In the genomic region with DNA sequence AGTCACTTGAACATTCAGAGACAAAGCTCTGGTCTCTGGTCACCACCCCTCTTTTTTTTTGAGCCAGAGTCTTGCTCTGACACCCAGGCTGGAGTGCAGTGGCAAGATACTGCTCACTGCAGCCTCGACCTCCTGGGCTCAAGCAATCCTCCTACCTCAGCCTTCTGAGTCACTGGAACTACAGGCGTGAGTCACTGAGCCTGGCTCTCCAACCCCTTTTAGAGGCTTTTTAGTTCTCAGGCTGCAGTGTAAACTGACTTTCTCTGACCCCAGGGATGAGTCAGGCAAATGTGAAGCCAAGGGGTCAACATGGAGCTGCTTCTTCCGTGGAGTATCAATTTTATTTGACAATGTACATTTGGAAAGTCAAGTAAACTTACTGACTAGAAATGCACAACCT, we compare ENCODE assay signal across 10 cellular contexts.
DNase-seq lines count a peak whose midpoint lies in the region; ATAC-seq and TF ChIP-seq lines count a peak whose summit lies in the region.
"Had no signal": no experiment of that assay in that cellular context is flagged by ENCODE, and none has a peak within 500 bp of the region (broad histone marks: within the 10 kb centered on the region; RNA-seq: fewer than 3 reads in every experiment).

No MANE protein-coding gene starts in this region.

- peaks cover 29% of the 10 kb centered on the region for H3K27me3 Mint-ChIP-seq in activated CD4-positive, alpha-beta T cell treated with anti-CD3 and anti-CD28 coated beads, Interleukin-2, amount 10 ng/mL, durations not matched to agents 24 days and 14 days

- H3K27ac ChIP-seq in SJSA1 = peak overlapping the region; percentile 68; the same call in 1 of the 2 replicates

- H3K9me3 Mint-ChIP-seq in activated CD4-positive, alpha-beta T cell treated with anti-CD3 and anti-CD28 coated beads, Interleukin-2, amount 10 ng/mL, durations not matched to agents 24 days and 14 days = peaks cover under 1% of the 10 kb centered on the region

- TF ChIP-seq CTCF in fibroblast of pulmonary artery (IDR thresholded peaks at IDR 0.05; ENCODE audit: low read length, missing control alignments) = no peak

- no peaks in the 10 kb centered on the region for H3K36me3 Mint-ChIP-seq in activated CD4-positive, alpha-beta T cell treated with anti-CD3 and anti-CD28 coated beads, Interleukin-2, amount 10 ng/mL, durations not matched to agents 24 days and 14 days (ENCODE audit: low read depth)

- H3K36me3 ChIP-seq in SJSA1 = no peaks in the 10 kb centered on the region

- intact Hi-C loops in activated CD4-positive, alpha-beta T cell treated with anti-CD3 and anti-CD28 coated beads, Interleukin-2, amount 10 ng/mL, durations not matched to agents 24 days and 14 days (cut with micrococcal nuclease) = no loop called here

- H3K4me3 ChIP-seq in SJSA1 (no peak overlapping the region), fibroblast of pulmonary artery (replicated peaks; ENCODE audit: low read depth, low read length) (no peak overlapping the region)

- no peak overlapping the region for H3K27ac Mint-ChIP-seq in activated CD4-positive, alpha-beta T cell treated with anti-CD3 and anti-CD28 coated beads, Interleukin-2, amount 10 ng/mL, durations not matched to agents 24 days and 14 days
- H3K27ac Mint-ChIP-seq: T-helper 17 cell had no signal

- peak; percentile 82 for ATAC-seq in stimulated activated naive CD8-positive, alpha-beta T cell treated with anti-CD3 and anti-CD28 coated beads, Interleukin-15, Interleukin-2, amounts not matched to agents 100 U/mL and 50 U/mL, for 24 hours
- ATAC-seq: T-helper 17 cell had no signal

- H3K4me1 ChIP-seq in SJSA1 (replicated peaks) = peaks cover 30% of the 10 kb centered on the region

- H3K4me3 Mint-ChIP-seq in activated CD4-positive, alpha-beta T cell treated with anti-CD3 and anti-CD28 coated beads, Interleukin-2, amount 10 ng/mL, durations not matched to agents 24 days and 14 days = no peak overlapping the region
- H3K4me3 Mint-ChIP-seq: T-helper 17 cell had no signal

- peaks cover 1% of the 10 kb centered on the region for H3K4me1 Mint-ChIP-seq in activated CD4-positive, alpha-beta T cell treated with anti-CD3 and anti-CD28 coated beads, Interleukin-2, amount 10 ng/mL, durations not matched to agents 24 days and 14 days

- H3K27me3 ChIP-seq in SJSA1 (replicated peaks) = no peaks in the 10 kb centered on the region

- no peaks in the 10 kb centered on the region for H3K9me3 ChIP-seq in SJSA1 (replicated peaks)

- peak; percentile 21 to 36 for DNase-seq in activated CD4-positive, alpha-beta T cell treated with anti-CD3 and anti-CD28 coated beads, Interleukin-2, amount 50 U/mL, for 48 hours
- DNase-seq in activated CD4-positive, alpha-beta T cell treated with anti-CD3 and anti-CD28 coated beads, Interleukin-2, amount 10 ng/mL, durations not matched to agents 24 days and 14 days = no peak
- peak; percentile 45 to 66 for DNase-seq in SJSA1 (ENCODE audit: low read depth in 1 of 2, low spot score in 2 of 2)
- peak; percentile 72 for DNase-seq in fibroblast of pulmonary artery (ENCODE audit: low read depth)
- peak; percentile 20 for DNase-seq in stimulated activated naive CD8-positive, alpha-beta T cell treated with anti-CD3 and anti-CD28 coated beads, Interleukin-15, Interleukin-2, amounts not matched to agents 100 U/mL and 50 U/mL, for 24 hours
- DNase-seq in activated gamma-delta T cell treated with Interleukin-2 at 50 U/mL for 16 hours = no peak
- no peak for DNase-seq in SK-N-DZ (ENCODE audit: low spot score)
- DNase-seq in activated CD8-positive, alpha-beta memory T cell treated with anti-CD3 and anti-CD28 coated beads for 24 hours = no peak
- DNase-seq: NCI-H1417, T-helper 17 cell had no signal

Comparison
In these comparisons a context has a peak if more than half of its experiments do, and no peak if none do; other contexts are left out.
1. DNase-seq: peak in activated CD4-positive, alpha-beta T cell treated with anti-CD3 and anti-CD28 coated beads, Interleukin-2, amount 50 U/mL, for 48 hours (2 of 2), SJSA1 (2 of 2), fibroblast of pulmonary artery (single experiment) and stimulated activated naive CD8-positive, alpha-beta T cell treated with anti-CD3 and anti-CD28 coated beads, Interleukin-15, Interleukin-2, amounts not matched to agents 100 U/mL and 50 U/mL, for 24 hours (single experiment); none in activated CD4-positive, alpha-beta T cell treated with anti-CD3 and anti-CD28 coated beads, Interleukin-2, amount 10 ng/mL, durations not matched to agents 24 days and 14 days (single experiment), activated gamma-delta T cell treated with Interleukin-2 at 50 U/mL for 16 hours (single experiment), SK-N-DZ (single experiment) and activated CD8-positive, alpha-beta memory T cell treated with anti-CD3 and anti-CD28 coated beads for 24 hours (single experiment).